1 cellular context compared by ENCODE assay signal in the genomic region with DNA sequence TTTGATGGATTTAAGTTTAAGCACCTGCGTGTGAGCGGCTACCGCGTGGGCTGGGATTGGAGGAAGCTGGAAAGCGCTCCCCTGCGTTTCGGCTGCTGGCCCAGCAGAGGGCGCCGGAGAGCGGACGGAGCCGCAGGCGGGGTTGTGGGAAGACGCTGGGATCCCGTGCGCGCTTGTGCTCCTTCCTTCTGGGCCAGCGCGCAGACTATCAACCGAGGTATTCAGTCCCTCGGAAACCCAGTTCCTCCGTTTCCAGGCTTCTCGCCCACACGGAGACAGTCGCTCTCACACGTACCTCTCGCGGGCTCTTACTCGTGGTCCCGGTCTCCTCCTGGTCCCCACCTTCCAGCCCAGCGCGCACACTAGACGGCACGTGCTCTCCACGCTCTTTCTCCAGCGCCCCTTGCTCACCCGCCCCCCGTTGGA.
TF ChIP-seq lines count a peak whose summit lies in the region.

No MANE protein-coding gene starts in this region.

TF ChIP-seq in endothelial cell of umbilical vein, 7 proteins besides CTCF, POLR2A, EP300 and RAD21:
- TF ChIP-seq, protein P1, sequence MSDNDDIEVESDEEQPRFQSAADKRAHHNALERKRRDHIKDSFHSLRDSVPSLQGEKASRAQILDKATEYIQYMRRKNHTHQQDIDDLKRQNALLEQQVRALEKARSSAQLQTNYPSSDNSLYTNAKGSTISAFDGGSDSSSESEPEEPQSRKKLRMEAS (IDR thresholded peaks at IDR 0.05; ENCODE audit: insufficient read depth, insufficient read length) = no peak
- TF ChIP-seq EZH2 (IDR thresholded peaks at IDR 0.05; ENCODE audit: borderline replicate concordance, low read depth, low read length, severe bottlenecking) (no peak), MYC (IDR thresholded peaks at IDR 0.05; ENCODE audit: low read depth, low read length) (no peak), JUN (IDR thresholded peaks at IDR 0.05; ENCODE audit: borderline replicate concordance, insufficient read depth, insufficient read length, low read depth) (no peak)
